ENCODE assay signal across 8 cellular contexts in the genomic region with DNA sequence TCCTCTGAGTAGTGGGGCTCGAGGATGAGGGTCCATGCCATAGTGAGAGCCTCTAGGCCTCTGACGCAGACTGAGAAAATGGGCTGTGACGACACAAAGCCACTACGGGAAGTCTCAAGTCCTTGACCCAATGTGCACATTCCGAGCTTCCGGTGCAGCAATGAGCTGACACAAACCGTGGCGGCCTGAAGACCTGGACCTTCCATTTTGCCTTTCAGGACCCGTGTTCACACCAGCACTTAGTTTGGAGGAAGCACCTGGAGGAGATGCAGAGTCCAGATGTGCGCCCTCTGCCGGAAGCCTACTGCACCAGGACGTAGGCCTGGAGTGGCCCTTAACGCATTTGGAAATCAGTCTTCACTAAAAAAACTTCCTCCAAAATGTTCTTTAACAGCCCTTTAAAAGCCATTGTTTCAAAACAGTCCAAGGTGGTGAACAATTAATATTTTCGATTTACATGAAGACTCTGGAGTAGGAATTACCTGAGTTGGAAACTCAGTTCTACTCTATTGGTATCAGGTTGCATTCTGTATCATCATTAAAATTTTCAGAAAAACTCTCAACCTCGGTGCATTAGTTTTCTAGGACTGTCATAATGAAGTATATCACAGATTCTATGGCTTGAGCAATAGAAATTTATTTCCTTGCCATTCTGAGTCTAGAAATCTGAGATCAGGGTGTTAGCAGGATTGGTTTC. TPM values are rescaled to one million over a fixed set of nuclear protein-coding genes. Genes with fewer than 3 reads are reported as not detected.
A peak's percentile ranks its signal among the peaks of the same experiment; 100 is the strongest.
DNase-seq lines count a peak whose midpoint lies in the region; ATAC-seq, FAIRE-seq and TF ChIP-seq lines count a peak whose summit lies in the region.

No MANE protein-coding gene starts in this region.

- H3K27ac ChIP-seq in 22Rv1 (no peak overlapping the region), ascending aorta (no peak overlapping the region), kidney (ENCODE audit: low read depth in 2 of 2, low read length in 2 of 2) (no peak overlapping the region)

- peaks cover 43% of the 10 kb centered on the region for H3K4me1 Mint-ChIP-seq in T-helper 1 cell treated with Interleukin-12 subunit alpha and Interleukin-12 subunit beta and Interleukin-4 antibody, amounts not matched to agents 30 μg/mL and 1 μg/mL, for 36 hours (ENCODE audit: low read depth)

- no peaks in the 10 kb centered on the region for H3K4me1 ChIP-seq in HAP-1
- H3K4me1 ChIP-seq in ascending aorta, result peaks cover 7 to 9% of the 10 kb centered on the region in 2 donors
- H3K4me1 ChIP-seq in kidney (ENCODE audit: control insufficient read depth in 1 of 2, insufficient read depth in 1 of 2, low read depth in 1 of 2, low read length in 2 of 2), result peaks cover 0 to 4% of the 10 kb centered on the region in 2 donors

- H3K4me3 Mint-ChIP-seq in T-helper 1 cell treated with Interleukin-12 subunit alpha and Interleukin-12 subunit beta and Interleukin-4 antibody, amounts not matched to agents 30 μg/mL and 1 μg/mL, for 36 hours, result no peak overlapping the region

- H3K36me3 ChIP-seq in HAP-1 (replicated peaks) (no peaks in the 10 kb centered on the region), ascending aorta (no peaks in the 10 kb centered on the region), kidney (ENCODE audit: control insufficient read depth in 1 of 2, insufficient read depth in 2 of 2, low read length in 2 of 2) (no peaks in the 10 kb centered on the region)

- no peaks in the 10 kb centered on the region for H3K9me3 Mint-ChIP-seq in T-helper 1 cell treated with Interleukin-12 subunit alpha and Interleukin-12 subunit beta and Interleukin-4 antibody, amounts not matched to agents 30 μg/mL and 1 μg/mL, for 36 hours

- peak; percentile 47 to 86 for DNase-seq in HAP-1 (ENCODE audit: low spot score in 2 of 2)
- DNase-seq in ascending aorta (ENCODE audit: low spot score in 2 of 2), result peak in 1 of 2 donors; percentile 76
- DNase-seq in kidney, result peak; percentile 81
- peak; percentile 26 to 57 (median 47) for DNase-seq in stimulated activated CD4-positive, alpha-beta T cell treated with anti-CD3 and anti-CD28 coated beads, TNF-alpha, amount 100 ng/mL, for 48 hours (ENCODE audit: low read depth in 3 of 3)
- DNase-seq in NCI-H510A treated with DMSO at 0.1 percent for 48 hours (lab: John Stamatoyannopoulos, UW), result no peak

- H3K27me3 ChIP-seq in HAP-1 (ENCODE audit: low read depth) (0 out of 2 replicates have a peak, but pooled peaks cover 3% of the 10 kb centered on the region), ascending aorta (no peaks in the 10 kb centered on the region)

- H3K27me3 Mint-ChIP-seq in T-helper 1 cell treated with Interleukin-12 subunit alpha and Interleukin-12 subunit beta and Interleukin-4 antibody, amounts not matched to agents 30 μg/mL and 1 μg/mL, for 36 hours (ENCODE audit: low read depth), result peaks cover 4% of the 10 kb centered on the region

- no peaks in the 10 kb centered on the region for H3K36me3 Mint-ChIP-seq in T-helper 1 cell treated with Interleukin-12 subunit alpha and Interleukin-12 subunit beta and Interleukin-4 antibody, amounts not matched to agents 30 μg/mL and 1 μg/mL, for 36 hours (ENCODE audit: low read depth)

- ATAC-seq in HG03159 (IDR thresholded peaks at IDR 0.05; ENCODE audit: unreplicated experiment), result no peak

- intact Hi-C loops in ascending aorta (cut with DNase I) (loop anchor here (2.0 to 10.0 kb wide), 2 partner anchors 85 to 583 kb away; a partner anchor contains a TSS), kidney (cut with DNase I) (no loop called here)

- peak overlapping the region; percentile 66 for H3K27ac Mint-ChIP-seq in T-helper 1 cell treated with Interleukin-12 subunit alpha and Interleukin-12 subunit beta and Interleukin-4 antibody, amounts not matched to agents 30 μg/mL and 1 μg/mL, for 36 hours

- no peak overlapping the region for H3K4me3 ChIP-seq in HAP-1
- H3K4me3 ChIP-seq in ascending aorta, result no peak overlapping the region
- no peak overlapping the region for H3K4me3 ChIP-seq in kidney (ENCODE audit: low read length in 2 of 2)

- in situ Hi-C loops in HAP-1 (cut with MboI; ENCODE audit: low sequenced_read_pairs), result no loop called here

- H3K9ac ChIP-seq in kidney (ENCODE audit: low read length in 2 of 2), result no peak overlapping the region

- TF ChIP-seq CTCF in 22Rv1 (IDR thresholded peaks at IDR 0.05) (peak; percentile 91), ascending aorta (IDR thresholded peaks at IDR 0.05) (peak; percentile 28 to 48 (median 36)), kidney (IDR thresholded peaks at IDR 0.05; ENCODE audit: borderline replicate concordance, extremely low read depth, insufficient read depth) (peak; percentile 49)

- no peaks in the 10 kb centered on the region for H3K9me3 ChIP-seq in HAP-1
- no peaks in the 10 kb centered on the region for H3K9me3 ChIP-seq in ascending aorta
- no peaks in the 10 kb centered on the region for H3K9me3 ChIP-seq in kidney (ENCODE audit: control insufficient read depth in 1 of 2, low read length in 2 of 2)

- no peak for FAIRE-seq in kidney (lab: Jason Lieb, UNC)

RNA-seq across cellular contexts. Expression of a gene that starts 33.9 kb away (rescaled TPM):
- not detected for total RNA-seq in ascending aorta
- not detected for total RNA-seq in kidney
- not detected for polyA plus RNA-seq in kidney (ENCODE audit: insufficient read depth, low read depth, low replicate concordance)

Comparison
In these comparisons a context has a peak if more than half of its experiments do, and no peak if none do; other contexts are left out.
1. CTCF ChIP-seq: peak in every context shown above with its lines; median percentile 91 in 22Rv1; 49 in kidney; 36 in ascending aorta.